In genomic region chr21:44299458-44300261, GRCh38 we compare ENCODE assay signal across 8 cellular contexts. TPM values are rescaled to one million over a fixed set of nuclear protein-coding genes. Genes with fewer than 3 reads are reported as not detected.
DNase-seq lines count a peak whose midpoint lies in the region; ATAC-seq and TF ChIP-seq lines count a peak whose summit lies in the region.

Gene PFKL, plus strand, starts transcription at chr21:44300053. Its CDS starts 53 bp downstream, at chr21:44300106.

- no peaks in the 10 kb centered on the region for H3K36me3 Mint-ChIP-seq in nephron (ENCODE audit: low read depth)

- TF ChIP-seq CTCF in RWPE2 (IDR thresholded peaks at IDR 0.05; ENCODE audit: poor library complexity, severe bottlenecking) (no peak), nephron (IDR thresholded peaks at IDR 0.05; ENCODE audit: unreplicated experiment in 3 of 3) (no peak), subcutaneous adipose tissue (IDR thresholded peaks at IDR 0.05; ENCODE audit: low read depth) (no peak)

- no peaks in the 10 kb centered on the region for H3K9me3 ChIP-seq in RWPE2 (ENCODE audit: severe bottlenecking)

- no peaks in the 10 kb centered on the region for H3K27me3 ChIP-seq in RWPE2 (ENCODE audit: insufficient read depth, poor library complexity, severe bottlenecking)

- peak within 1 kb of the TSS; percentile 97 for H3K4me3 ChIP-seq in RWPE2 (ENCODE audit: severe bottlenecking)

- peak within 1 kb of the TSS; percentile 82 to 95 (median 94) for H3K27ac Mint-ChIP-seq in nephron

- H3K4me3 Mint-ChIP-seq in nephron, result peak within 1 kb of the TSS; percentile 86 to 93 (median 92)

- H3K4me1 ChIP-seq in RWPE2 (ENCODE audit: insufficient read depth, poor library complexity, severe bottlenecking), result peaks cover 3% of the 10 kb centered on the region

- H3K27me3 Mint-ChIP-seq in nephron (ENCODE audit: low read depth), result peaks cover 3% of the 10 kb centered on the region

- H3K9me3 Mint-ChIP-seq in nephron, result no peaks in the 10 kb centered on the region

- peaks cover 22% of the 10 kb centered on the region for H3K4me1 Mint-ChIP-seq in nephron

- ATAC-seq in HG03457 (IDR thresholded peaks at IDR 0.05; ENCODE audit: unreplicated experiment), result peak; percentile 41
- ATAC-seq in RWPE2 (ENCODE audit: low read depth), result peak; percentile 66

- H3K27ac ChIP-seq in RWPE2 (ENCODE audit: poor library complexity, severe bottlenecking), result peak within 1 kb of the TSS; percentile 75

- peak in 10 of 14 donors; percentile 45 to 81 (median 58) for DNase-seq in C1 segment of cervical spinal cord (lab: John Stamatoyannopoulos, UW)
- peak; percentile 97 for DNase-seq in GM19240 (ENCODE audit: insufficient read length, low spot score)
- no peak for DNase-seq in RWPE2 (ENCODE audit: low spot score)
- peak; percentile 42 for DNase-seq in activated gamma-delta T cell (lab: John Stamatoyannopoulos, UW)
- DNase-seq in fibroblast of the conjunctiva (ENCODE audit: low read depth), result peak; percentile 3

- H3K36me3 ChIP-seq in RWPE2 (ENCODE audit: low read depth), result no peaks in the 10 kb centered on the region

RNA-seq across cellular contexts. Expression of gene PFKL, which starts in this region (rescaled TPM):
- total RNA-seq in subcutaneous adipose tissue, result 100 to 1,000 TPM in 1 of 4 donors, 10 to 100 TPM in 3; 51.0 to 177 (median 77.3) TPM
